In the genomic region with DNA sequence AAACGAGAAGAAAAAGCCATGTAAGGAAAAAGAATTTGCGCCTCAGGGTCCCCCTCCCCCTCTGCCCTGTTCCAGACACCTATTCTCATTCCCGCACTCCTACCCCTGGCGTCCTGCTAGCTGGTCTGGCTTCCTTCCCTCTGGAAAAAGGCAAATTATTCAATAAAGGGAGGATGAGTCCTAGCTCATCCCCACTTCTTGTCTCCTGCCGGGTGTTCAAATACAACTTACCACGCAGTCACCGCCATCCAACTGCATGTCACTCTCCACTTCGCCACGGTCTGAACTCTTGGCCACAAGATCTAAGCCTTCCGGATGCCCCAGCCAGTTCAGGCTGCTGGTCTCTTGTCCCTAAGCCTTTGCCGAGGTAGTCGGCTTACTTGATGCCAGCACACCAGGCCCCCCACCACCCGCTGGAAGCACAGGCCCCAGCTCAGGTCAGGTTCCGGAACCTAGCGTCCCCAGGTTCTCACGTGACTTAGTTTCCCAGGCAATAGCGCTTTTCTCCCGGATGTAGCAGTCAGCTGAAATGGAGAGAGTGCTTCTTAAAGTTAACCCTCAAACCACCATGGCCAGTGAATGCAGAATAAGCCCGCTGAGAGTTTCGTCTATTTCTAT, we compare ENCODE assay signal across 8 cellular contexts.
DNase-seq lines count a peak whose midpoint lies in the region; ATAC-seq and TF ChIP-seq lines count a peak whose summit lies in the region.

No MANE protein-coding gene starts in this region.

- intact Hi-C loops in lower lobe of right lung (cut with DNase I), result no loop called here

- H3K36me3 ChIP-seq in ectodermal cell (ENCODE audit: control insufficient read depth, insufficient read depth, low read length), result no peaks in the 10 kb centered on the region
- H3K36me3 ChIP-seq in lower lobe of right lung, result no peaks in the 10 kb centered on the region

- peak overlapping the region; percentile 92 for H3K27ac ChIP-seq in ectodermal cell (ENCODE audit: insufficient read depth, low read depth, low read length, poor library complexity, severe bottlenecking)
- peak overlapping the region; percentile 71 for H3K27ac ChIP-seq in lower lobe of right lung

- H3K4me1 ChIP-seq in ectodermal cell (ENCODE audit: control insufficient read depth, insufficient read depth, low read length) (no peaks in the 10 kb centered on the region), lower lobe of right lung (no peaks in the 10 kb centered on the region)

- DNase-seq in C1 segment of cervical spinal cord (lab: John Stamatoyannopoulos, UW) (peak in 13 of 14 donors; percentile 4 to 82 (median 50)), NCI-H526 (lab: John Stamatoyannopoulos, UW) (peak; percentile 77 to 85), lower lobe of right lung (peak; percentile 59)
- peak; percentile 41 to 55 for DNase-seq in activated CD4-positive, alpha-beta T cell treated with anti-CD3 and anti-CD28 coated beads, Interleukin-2, amount 50 U/mL, for 48 hours
- peak in 2 of 3 donors; percentile 2 to 15 for DNase-seq in stimulated activated CD4-positive, alpha-beta T cell treated with anti-CD3 and anti-CD28 coated beads, TNF-alpha, amount 100 ng/mL, for 1 hour (ENCODE audit: low read depth in 3 of 3, low spot score in 1 of 3)

- TF ChIP-seq CTCF in lower lobe of right lung (IDR thresholded peaks at IDR 0.05), result no peak

- no peaks in the 10 kb centered on the region for H3K27me3 ChIP-seq in ectodermal cell (ENCODE audit: control insufficient read depth, insufficient read depth, low read length, poor library complexity, severe bottlenecking)
- no peaks in the 10 kb centered on the region for H3K27me3 ChIP-seq in lower lobe of right lung (ENCODE audit: low read depth)

- no peaks in the 10 kb centered on the region for H3K9me3 ChIP-seq in ectodermal cell (ENCODE audit: control insufficient read depth, low read length)
- H3K9me3 ChIP-seq in lower lobe of right lung, result no peaks in the 10 kb centered on the region

- H3K4me3 ChIP-seq in ectodermal cell (ENCODE audit: insufficient read depth, low read depth, low read length) (peak overlapping the region; percentile 60), lower lobe of right lung (peak overlapping the region; percentile 73)

- WGBS in ectodermal cell, 2 experiments, result 0% methylated on average over 16 to 18 of the region's 20 CpGs

- peak; percentile 93 for ATAC-seq in GM19324 (IDR thresholded peaks at IDR 0.05; ENCODE audit: low FRiP score, unreplicated experiment)
- peak; percentile 95 for ATAC-seq in HG03460 (IDR thresholded peaks at IDR 0.05; ENCODE audit: unreplicated experiment)
- ATAC-seq in lower lobe of right lung, result peak; percentile 93 to 97

Comparison
In these comparisons a context has a peak if more than half of its experiments do, and no peak if none do; other contexts are left out.
1. Peak in every context shown above with its lines: DNase-seq, ATAC-seq, H3K4me3 ChIP-seq and H3K27ac ChIP-seq.
2. DNase-seq: peak in every context shown above with its lines; median percentile 81 in NCI-H526; 59 in lower lobe of right lung; 50 in C1 segment of cervical spinal cord; 48 in activated CD4-positive, alpha-beta T cell treated with anti-CD3 and anti-CD28 coated beads, Interleukin-2, amount 50 U/mL, for 48 hours; 8 in stimulated activated CD4-positive, alpha-beta T cell treated with anti-CD3 and anti-CD28 coated beads, TNF-alpha, amount 100 ng/mL, for 1 hour.